In genomic region chr4:16686195-16686594, GRCh38 we compare ENCODE assay signal across 17 cellular contexts.
DNase-seq lines count a peak whose midpoint lies in the region; ATAC-seq and TF ChIP-seq lines count a peak whose summit lies in the region.
"Had no signal": no experiment of that assay in that cellular context is flagged by ENCODE, and none has a peak within 500 bp of the region (broad histone marks: within the 10 kb centered on the region; RNA-seq: fewer than 3 reads in every experiment).

No MANE protein-coding gene starts in this region.

- H3K27ac ChIP-seq in right cardiac atrium (ENCODE audit: low read length), result peak overlapping the region; percentile 30
- H3K27ac ChIP-seq in left ventricle myocardium inferior (replicated peaks), result no peak overlapping the region
- H3K27ac ChIP-seq in hepatocyte, result peak overlapping the region; percentile 77

- ATAC-seq in right cardiac atrium (peak in 1 of 2 donors; percentile 34), GM21360 (IDR thresholded peaks at IDR 0.05; ENCODE audit: unreplicated experiment) (no peak), HG02610 (IDR thresholded peaks at IDR 0.05; ENCODE audit: unreplicated experiment) (no peak), HG02763 (IDR thresholded peaks at IDR 0.05; ENCODE audit: unreplicated experiment) (no peak)
- ATAC-seq: HepG2; natural killer cell treated with Interleukin-12 subunit alpha and Interleukin-12 subunit beta and Interleukin-15 and Interleukin-18, amount 100 ng/mL, for 72 hours; Right ventricle myocardium inferior had no signal

- H3K4me2 ChIP-seq in hepatocyte, result no peak overlapping the region

- no peaks in the 10 kb centered on the region for H3K27me3 ChIP-seq in right cardiac atrium (ENCODE audit: control insufficient read depth, insufficient read depth)
- H3K27me3 ChIP-seq in left ventricle myocardium inferior (ENCODE audit: low read depth), result no peaks in the 10 kb centered on the region
- no peaks in the 10 kb centered on the region for H3K27me3 ChIP-seq in hepatocyte

- in situ Hi-C loops in astrocyte of the spinal cord (cut with HindIII; ENCODE audit: low sequenced_read_pairs), result no loop called here

- TF ChIP-seq CTCF in left ventricle myocardium inferior (IDR thresholded peaks at IDR 0.05; ENCODE audit: borderline replicate concordance) (no peak), astrocyte of the spinal cord (IDR thresholded peaks at IDR 0.05; ENCODE audit: low read depth, low read length) (no peak), hepatocyte (IDR thresholded peaks at IDR 0.05; ENCODE audit: poor library complexity) (no peak)

- H3K9me3 ChIP-seq in right cardiac atrium (ENCODE audit: control insufficient read depth, low read length) (no peaks in the 10 kb centered on the region), left ventricle myocardium inferior (replicated peaks) (no peaks in the 10 kb centered on the region), hepatocyte (ENCODE audit: low read depth) (no peaks in the 10 kb centered on the region)

- H3K4me1 ChIP-seq in right cardiac atrium (ENCODE audit: control insufficient read depth, insufficient read depth, low read length) (no peaks in the 10 kb centered on the region), left ventricle myocardium inferior (peaks cover 11% of the 10 kb centered on the region), hepatocyte (ENCODE audit: insufficient read depth) (peaks cover 16% of the 10 kb centered on the region)

- H2AFZ ChIP-seq in hepatocyte, result no peak overlapping the region

- intact Hi-C loops in right cardiac atrium (cut with DNase I), result no loop called here
- intact Hi-C loops in left ventricle myocardium inferior (cut with micrococcal nuclease), result no loop called here

- no peaks in the 10 kb centered on the region for H4K20me1 ChIP-seq in hepatocyte (ENCODE audit: insufficient read depth, poor library complexity, severe bottlenecking)

- H3K36me3 ChIP-seq in left ventricle myocardium inferior (no peaks in the 10 kb centered on the region), hepatocyte (replicated peaks; ENCODE audit: insufficient read depth, low read depth) (no peaks in the 10 kb centered on the region)

- 71% methylated on average over 2 of the region's 2 CpGs for WGBS in right cardiac atrium
- WGBS in hepatocyte (ENCODE audit: low lambda C conversion rate, missing lambda C conversion rate), result 85% methylated on average over 2 of the region's 2 CpGs

- no peaks in the 10 kb centered on the region for H3K79me2 ChIP-seq in hepatocyte

- H3K9me2 ChIP-seq in hepatocyte (replicated peaks; ENCODE audit: insufficient read depth), result no peaks in the 10 kb centered on the region

- DNase-seq in right cardiac atrium (no peak), left ventricle myocardium inferior (no peak), astrocyte of the spinal cord (ENCODE audit: low read depth, low spot score) (peak; percentile 85), hepatocyte (ENCODE audit: low spot score) (no peak)
- DNase-seq in activated effector memory CD4-positive, alpha-beta T cell treated with anti-CD3 and anti-CD28 coated beads, Interleukin-2, amount 50 U/mL, for 16 hours, result no peak
- DNase-seq: 8988T; activated CD8-positive, alpha-beta memory T cell treated with anti-CD3 and anti-CD28 coated beads for 24 hours; cortex of kidney; DMS53; H7; NCI-H1105 treated with DMSO at 0.1 percent for 48 hours had no signal

- H3K4me3 ChIP-seq in right cardiac atrium (ENCODE audit: low read length), result no peak overlapping the region
- no peak overlapping the region for H3K4me3 ChIP-seq in left ventricle myocardium inferior
- H3K4me3 ChIP-seq in astrocyte of the spinal cord (ENCODE audit: low read depth, low read length), result no peak overlapping the region
- no peak overlapping the region for H3K4me3 ChIP-seq in hepatocyte
